In genomic region chr22:36432592-36433317, GRCh38 we compare ENCODE assay signal across 15 cellular contexts. TPM values are rescaled to one million over a fixed set of nuclear protein-coding genes. Genes with fewer than 3 reads are reported as not detected.
A peak's percentile ranks its signal among the peaks of the same experiment; 100 is the strongest.
DNase-seq lines count a peak whose midpoint lies in the region; ATAC-seq, FAIRE-seq and TF ChIP-seq lines count a peak whose summit lies in the region.
"Had no signal": no experiment of that assay in that cellular context is flagged by ENCODE, and none has a peak within 500 bp of the region (broad histone marks: within the 10 kb centered on the region; RNA-seq: fewer than 3 reads in every experiment).

No MANE protein-coding gene starts in this region.

- no peak overlapping the region for H3K4me3 Mint-ChIP-seq in activated naive CD4-positive, alpha-beta T cell treated with anti-CD3 and anti-CD28 coated beads, Interleukin-2, amount 50 U/mL, for 24 hours
- H3K4me3 Mint-ChIP-seq in activated naive CD4-positive, alpha-beta T cell treated with anti-CD3 and anti-CD28 coated beads for 36 hours, result no peak overlapping the region
- H3K4me3 Mint-ChIP-seq: brain had no signal

- H3K9me1 ChIP-seq in K562 (ENCODE audit: control insufficient read depth, insufficient read depth, low read length), result no peaks in the 10 kb centered on the region

- H3K36me3 ChIP-seq in K562 (ENCODE audit: control insufficient read depth, insufficient read depth, low read length), result no peaks in the 10 kb centered on the region
- no peaks in the 10 kb centered on the region for H3K36me3 ChIP-seq in mesendoderm (ENCODE audit: control insufficient read depth, insufficient read depth, low read length)
- no peaks in the 10 kb centered on the region for H3K36me3 ChIP-seq in upper lobe of left lung
- H3K36me3 ChIP-seq: esophagus squamous epithelium had no signal

- BruUV-seq in K562 (replicated peaks; lab: Mats Ljungman, UMichigan), result no TSS peak

- no peak overlapping the region for H3K27ac ChIP-seq in K562 (ENCODE audit: extremely low read depth, low read depth, low read length)
- peak overlapping the region; percentile 54 for H3K27ac ChIP-seq in mesendoderm (ENCODE audit: low read depth, low read length)
- peak overlapping the region; percentile 32 to 68 (median 40) for H3K27ac ChIP-seq in upper lobe of left lung
- H3K27ac ChIP-seq: esophagus squamous epithelium, parathyroid adenoma had no signal

- no peaks in the 10 kb centered on the region for H3K36me3 Mint-ChIP-seq in activated naive CD4-positive, alpha-beta T cell treated with anti-CD3 and anti-CD28 coated beads, Interleukin-2, amount 50 U/mL, for 24 hours
- no peaks in the 10 kb centered on the region for H3K36me3 Mint-ChIP-seq in activated naive CD4-positive, alpha-beta T cell treated with anti-CD3 and anti-CD28 coated beads for 36 hours (ENCODE audit: low read depth)
- H3K36me3 Mint-ChIP-seq: brain, IgD-negative memory B cell had no signal

- POLR2A ChIA-PET in K562 (lab: Yijun Ruan, JAX), result interaction anchor here (0.6 to 0.7 kb wide), 2 partner anchors 9 to 1148 kb away, joined by 3 read pairs; no protein-coding TSS in a partner anchor

- H3K79me2 ChIP-seq in K562 (ENCODE audit: control insufficient read depth, insufficient read depth, low read length) (no peaks in the 10 kb centered on the region), mesendoderm (ENCODE audit: control insufficient read depth, insufficient read depth, low read length) (no peaks in the 10 kb centered on the region)
- H3K79me2 ChIP-seq: parathyroid adenoma had no signal

- peak overlapping the region; percentile 17 for H3K27ac Mint-ChIP-seq in activated naive CD4-positive, alpha-beta T cell treated with anti-CD3 and anti-CD28 coated beads, Interleukin-2, amount 50 U/mL, for 24 hours
- H3K27ac Mint-ChIP-seq in activated naive CD4-positive, alpha-beta T cell treated with anti-CD3 and anti-CD28 coated beads for 36 hours, result no peak overlapping the region

- intact Hi-C loops in activated naive CD4-positive, alpha-beta T cell treated with anti-CD3 and anti-CD28 coated beads for 36 hours (cut with micrococcal nuclease), result no loop called here
- intact Hi-C loops in K562 (cut with micrococcal nuclease), result no loop called here

- no peak for DNase-seq in activated naive CD4-positive, alpha-beta T cell treated with anti-CD3 and anti-CD28 coated beads for 36 hours
- no peak for DNase-seq in K562 (ENCODE audit: extremely low read depth in 1 of 4, low spot score in 3 of 4)
- DNase-seq in mesendoderm, result peak; percentile 76
- no peak for DNase-seq in upper lobe of left lung
- no peak for DNase-seq in kidney glomerular epithelial cell (lab: John Stamatoyannopoulos, UW)
- no peak for DNase-seq in midbrain (lab: John Stamatoyannopoulos, UW)
- DNase-seq: activated CD8-positive, alpha-beta memory T cell treated with anti-CD3 and anti-CD28 coated beads, Interleukin-2, amount 50 U/mL, for 48 hours; esophagus squamous epithelium; GDM1; stimulated activated CD4-positive, alpha-beta T cell treated with anti-CD3 and anti-CD28 coated beads, Interleukin-4, amount 100 ng/mL, for 24 hours had no signal

- H2AFZ ChIP-seq in K562 (ENCODE audit: low read depth, low read length), result no peak overlapping the region

- peak overlapping the region; percentile 31 for H2BK5ac ChIP-seq in mesendoderm (ENCODE audit: low read length)

- TF ChIP-seq EP300 in K562 (IDR thresholded peaks at IDR 0.05; ENCODE audit: low read length) (no peak), upper lobe of left lung (IDR thresholded peaks at IDR 0.05) (no peak)

- H3K79me1 ChIP-seq in mesendoderm (ENCODE audit: low read length), result no peaks in the 10 kb centered on the region

- H2AK5ac ChIP-seq in mesendoderm (ENCODE audit: low read length), result peak overlapping the region; percentile 22

- no peak overlapping the region for H4K5ac ChIP-seq in mesendoderm (ENCODE audit: low read length)

- peak overlapping the region; percentile 34 for H3K18ac ChIP-seq in mesendoderm (ENCODE audit: low read length)

- CTCF ChIA-PET in activated naive CD4-positive, alpha-beta T cell treated with anti-CD3 and anti-CD28 coated beads for 36 hours (lab: Charles Lee), result no interaction called here
- CTCF ChIA-PET in K562 (lab: Yijun Ruan, JAX; ENCODE audit: low intra/inter-chr PET ratio), result no interaction called here

- H3K23ac ChIP-seq in mesendoderm (ENCODE audit: low read length), result no peak overlapping the region

- TF ChIP-seq POLR2A in K562 (conservative IDR thresholded peaks at IDR 0.05) (no peak), upper lobe of left lung (IDR thresholded peaks at IDR 0.05) (no peak)

- ATAC-seq in K562 (peak; percentile 17; the same call in 2 of the 3 replicates), upper lobe of left lung (ENCODE audit: low FRiP score in 2 of 2) (peak; percentile 31 to 43), GM19328 (IDR thresholded peaks at IDR 0.05; ENCODE audit: unreplicated experiment) (no peak)

- TF ChIP-seq CTCF in K562 (IDR thresholded peaks at IDR 0.05 in 2 of 3, conservative IDR thresholded peaks at IDR 0.05 in 1 of 3; ENCODE audit: insufficient read depth in 2 of 3, low read depth in 1 of 3, low read length in 3 of 3) (no peak), upper lobe of left lung (IDR thresholded peaks at IDR 0.05) (no peak)

- H4K20me1 ChIP-seq in K562 (replicated peaks; ENCODE audit: control insufficient read depth, insufficient read depth, low read length), result no peaks in the 10 kb centered on the region

- FAIRE-seq in K562 (lab: Jason Lieb, UNC), result no peak

- no peak overlapping the region for H3K4me2 ChIP-seq in K562 (ENCODE audit: insufficient read depth, low read length)
- no peak overlapping the region for H3K4me2 ChIP-seq in mesendoderm (ENCODE audit: low read length)

- in situ Hi-C loops in K562 (cut with MboI), result no loop called here

- no peak for TF ChIP-seq RAD21 in K562 (CRISPR knock-in tag; conservative IDR thresholded peaks at IDR 0.05 in 1 of 2, IDR thresholded peaks at IDR 0.05 in 1 of 2)

- peak overlapping the region in 1 of 2 experiments; percentile 71; a peak in 2 of 4 replicates for H3K9ac ChIP-seq in K562 (ENCODE audit: insufficient read depth in 1 of 2, low read depth in 2 of 2, low read length in 2 of 2)
- peak overlapping the region; percentile 10 for H3K9ac ChIP-seq in mesendoderm (ENCODE audit: low read length)
- H3K9ac ChIP-seq: parathyroid adenoma had no signal

- H3K9me3 Mint-ChIP-seq in activated naive CD4-positive, alpha-beta T cell treated with anti-CD3 and anti-CD28 coated beads, Interleukin-2, amount 50 U/mL, for 24 hours, result no peaks in the 10 kb centered on the region
- no peaks in the 10 kb centered on the region for H3K9me3 Mint-ChIP-seq in activated naive CD4-positive, alpha-beta T cell treated with anti-CD3 and anti-CD28 coated beads for 36 hours
- H3K9me3 Mint-ChIP-seq: brain, IgD-negative memory B cell had no signal

- H3K56ac ChIP-seq in mesendoderm (ENCODE audit: low read length), result peak overlapping the region; percentile 17

- no peaks in the 10 kb centered on the region for H3K9me3 ChIP-seq in K562 (replicated peaks; ENCODE audit: control insufficient read depth, insufficient read depth, low read depth, low read length)
- H3K9me3 ChIP-seq in upper lobe of left lung, result no peaks in the 10 kb centered on the region
- H3K9me3 ChIP-seq: esophagus squamous epithelium had no signal

- H3K27me3 ChIP-seq in K562 (ENCODE audit: control insufficient read depth in 2 of 2, insufficient read depth in 2 of 2, low read length in 2 of 2) (no peaks in the 10 kb centered on the region), mesendoderm (ENCODE audit: insufficient read depth, low read length, poor library complexity) (no peaks in the 10 kb centered on the region), upper lobe of left lung (no peaks in the 10 kb centered on the region)
- H3K27me3 ChIP-seq: esophagus squamous epithelium had no signal

- peaks cover 28% of the 10 kb centered on the region for H3K4me1 Mint-ChIP-seq in activated naive CD4-positive, alpha-beta T cell treated with anti-CD3 and anti-CD28 coated beads, Interleukin-2, amount 50 U/mL, for 24 hours
- peaks cover 27% of the 10 kb centered on the region for H3K4me1 Mint-ChIP-seq in activated naive CD4-positive, alpha-beta T cell treated with anti-CD3 and anti-CD28 coated beads for 36 hours (ENCODE audit: low read depth)

- peak overlapping the region; percentile 49 for H3K4ac ChIP-seq in mesendoderm (ENCODE audit: low read depth, low read length)

- 45% methylated on average over 10 of the region's 15 CpGs for WGBS in K562 (ENCODE audit: insufficient coverage, low coverage, missing lambda C conversion rate)
- WGBS in mesendoderm (ENCODE audit: extremely low coverage, insufficient coverage, low lambda C conversion rate), result no CpG with 5 or more reads among the region's 15 CpGs
- WGBS in upper lobe of left lung, 2 donors, result 59 to 72% methylated on average over 15 of the region's 15 CpGs

- no peak overlapping the region for H2BK120ac ChIP-seq in mesendoderm (ENCODE audit: low read depth, low read length)

- H4K8ac ChIP-seq in mesendoderm (ENCODE audit: low read depth, low read length), result no peak overlapping the region

- no peak overlapping the region for H3K4me3 ChIP-seq in K562
- H3K4me3 ChIP-seq in mesendoderm (ENCODE audit: low read length), result no peak overlapping the region
- no peak overlapping the region for H3K4me3 ChIP-seq in upper lobe of left lung
- H3K4me3 ChIP-seq: esophagus squamous epithelium had no signal

- H3K4me1 ChIP-seq in K562 (replicated peaks in 1 of 2; ENCODE audit: control insufficient read depth in 2 of 2, insufficient read depth in 2 of 2, low read length in 2 of 2) (peaks cover 6 to 20% of the 10 kb centered on the region in 2 experiments), mesendoderm (ENCODE audit: control insufficient read depth, low read depth, low read length) (peaks cover 14% of the 10 kb centered on the region), upper lobe of left lung (peaks cover 27 to 46% (median 36%) of the 10 kb centered on the region in 4 donors)
- H3K4me1 ChIP-seq: parathyroid adenoma had no signal

- no peaks in the 10 kb centered on the region for H3K27me3 Mint-ChIP-seq in activated naive CD4-positive, alpha-beta T cell treated with anti-CD3 and anti-CD28 coated beads, Interleukin-2, amount 50 U/mL, for 24 hours
- H3K27me3 Mint-ChIP-seq in activated naive CD4-positive, alpha-beta T cell treated with anti-CD3 and anti-CD28 coated beads for 36 hours (ENCODE audit: low read depth), result no peaks in the 10 kb centered on the region
- H3K27me3 Mint-ChIP-seq: IgD-negative memory B cell had no signal

- H2BK15ac ChIP-seq in mesendoderm (replicated peaks; ENCODE audit: low read depth), result no peak overlapping the region

RNA-seq across cellular contexts. Expression of gene MYH9, which starts 45.0 kb away (rescaled TPM):
- 100 to 1,000 TPM; 574 to 625 TPM for total RNA-seq in activated naive CD4-positive, alpha-beta T cell treated with anti-CD3 and anti-CD28 coated beads for 36 hours
- 136 and 261 TPM in 2 replicates for total RNA-seq in K562 (2011; cell fraction: chromatin; rRNA removed; ENCODE audit: low replicate concordance)
- 51.3 and 57.4 TPM in 2 replicates for total RNA-seq in K562 (2011; cell fraction: nucleolus; rRNA removed)
- 65.9 and 76.0 TPM in 2 replicates for total RNA-seq in K562 (2011; cell fraction: nucleoplasm; rRNA removed)
- 60.1 and 60.4 TPM in 2 replicates for total RNA-seq in K562 (2014; rRNA removed)
- 24.6 and 33.6 TPM in 2 replicates for total RNA-seq in K562 (2014; rRNA removed; fragmentation: Illumina TruSeq; extraction: Trizol)
- total RNA-seq in K562 (2015; rRNA removed; fragmentation: Illumina TruSeq; extraction: Trizol), result 24.1 and 30.5 TPM in 2 replicates
- 94.6 and 111 TPM in 2 replicates for total RNA-seq in K562 (2021)
- polyA plus RNA-seq in K562 (2011; rRNA removed), result 24.1 and 34.2 TPM in 2 replicates
- 10.2 and 12.5 TPM in 2 replicates for polyA plus RNA-seq in K562 (2011; cell fraction: cytosol; rRNA removed)
- polyA plus RNA-seq in K562 (2011; cell fraction: nucleus; rRNA removed), result 32.6 and 34.6 TPM in 2 replicates
- polyA plus RNA-seq in K562 (2012), result 54.3 and 92.2 TPM in 2 replicates
- polyA plus RNA-seq in K562 (2014; fragmentation: Illumina TruSeq; extraction: Trizol), result 31.3 and 44.5 TPM in 2 replicates
- polyA plus RNA-seq in K562 (2014; fragmentation: Nextera tagmentation; extraction: Ambion mirVana), result 1 to 10 TPM in 1 of 2 experiments, under 1 TPM in 1; 0.71 to 1.3 TPM
- 34.2 and 37.4 TPM in 2 replicates for polyA plus RNA-seq in K562 (2014; rRNA removed)
- polyA minus RNA-seq in K562 (2011; rRNA and poly(A)+ RNA removed), result 90.2 and 122 TPM in 2 replicates
- polyA minus RNA-seq in K562 (2011; cell fraction: cytosol; rRNA and poly(A)+ RNA removed), result 59.8 and 63.1 TPM in 2 replicates
- 20.6 and 41.5 TPM in 2 replicates for polyA minus RNA-seq in K562 (2011; cell fraction: nucleus; rRNA and poly(A)+ RNA removed)
- polyA plus RNA-seq in mesendoderm (2013, experiment 1 of 2), result 110 TPM
- 111 TPM for polyA plus RNA-seq in mesendoderm (2013, experiment 2 of 2)
- 100 to 1,000 TPM; 486 to 925 (median 599) TPM for total RNA-seq in upper lobe of left lung

RNA-seq across cellular contexts. Expression of gene TXN2, which starts 48.7 kb away (rescaled TPM):
- total RNA-seq in activated naive CD4-positive, alpha-beta T cell treated with anti-CD3 and anti-CD28 coated beads for 36 hours, result 100 to 1,000 TPM; 108 to 113 TPM
- 17.4 and 41.4 TPM in 2 replicates for total RNA-seq in K562 (2011; cell fraction: chromatin; rRNA removed; ENCODE audit: low replicate concordance)
- total RNA-seq in K562 (2011; cell fraction: nucleolus; rRNA removed), result 38.5 and 47.9 TPM in 2 replicates
- 38.9 and 53.1 TPM in 2 replicates for total RNA-seq in K562 (2011; cell fraction: nucleoplasm; rRNA removed)
- total RNA-seq in K562 (2014; rRNA removed) (95.0 and 111 TPM in 2 replicates), K562 (2014; rRNA removed; fragmentation: Illumina TruSeq; extraction: Trizol) (46.2 and 48.5 TPM in 2 replicates), K562 (2015; rRNA removed; fragmentation: Illumina TruSeq; extraction: Trizol) (48.6 and 55.6 TPM in 2 replicates), K562 (2021) (118 TPM in 2 replicates), upper lobe of left lung (10 to 100 TPM; 30.4 to 69.5 (median 53.6) TPM)
- polyA plus RNA-seq in K562 (2011; rRNA removed) (163 and 187 TPM in 2 replicates), K562 (2014; fragmentation: Illumina TruSeq; extraction: Trizol) (108 and 125 TPM in 2 replicates), K562 (2014; fragmentation: Nextera tagmentation; extraction: Ambion mirVana) (100 to 1,000 TPM; 306 to 399 TPM), K562 (2014; rRNA removed) (160 and 186 TPM in 2 replicates)
- polyA plus RNA-seq in K562 (2011; cell fraction: cytosol; rRNA removed), result 281 and 292 TPM in 2 replicates
- 107 and 113 TPM in 2 replicates for polyA plus RNA-seq in K562 (2011; cell fraction: nucleus; rRNA removed)
- 124 and 188 TPM in 2 replicates for polyA plus RNA-seq in K562 (2012)
- polyA minus RNA-seq in K562 (2011; rRNA and poly(A)+ RNA removed), result 149 and 167 TPM in 2 replicates
- 55.2 and 64.8 TPM in 2 replicates for polyA minus RNA-seq in K562 (2011; cell fraction: cytosol; rRNA and poly(A)+ RNA removed)
- 13.1 and 24.8 TPM in 2 replicates for polyA minus RNA-seq in K562 (2011; cell fraction: nucleus; rRNA and poly(A)+ RNA removed)
- polyA plus RNA-seq in mesendoderm (2013, experiment 1 of 2), result 46.4 TPM
- polyA plus RNA-seq in mesendoderm (2013, experiment 2 of 2), result 47.9 TPM
